In the genomic region with DNA sequence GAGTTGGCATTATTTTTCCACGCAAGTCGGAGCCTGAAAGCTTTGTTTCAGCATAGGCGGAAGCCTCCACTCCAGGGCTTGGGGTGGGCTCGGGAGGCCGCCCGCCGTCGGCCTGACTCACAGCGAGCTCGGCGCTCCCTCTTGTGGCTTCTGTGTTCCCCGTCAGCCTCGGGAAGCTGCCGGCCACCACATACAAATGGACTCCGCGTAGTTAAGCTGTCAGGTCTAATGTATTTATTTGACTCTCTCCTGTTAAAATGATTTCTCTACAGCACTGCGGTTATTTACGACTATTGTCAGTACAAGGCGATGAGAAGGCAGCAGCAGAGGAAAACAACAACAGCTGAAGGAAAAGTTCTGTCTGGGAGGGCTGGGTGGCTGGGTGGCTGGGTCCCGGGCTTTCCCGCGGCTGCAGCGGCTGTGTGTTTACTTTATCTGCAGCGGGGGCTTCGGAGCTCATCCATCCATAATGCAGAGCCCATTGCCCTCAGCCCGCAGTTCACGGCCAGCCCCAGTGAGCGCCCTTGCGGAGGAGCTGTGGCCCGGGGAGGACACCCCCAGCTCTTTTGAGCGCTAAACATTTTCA, we compare ENCODE assay signal across 1 cellular context.
A peak's percentile ranks its signal among the peaks of the same experiment; 100 is the strongest.
TF ChIP-seq lines count a peak whose summit lies in the region.

No MANE protein-coding gene starts in this region.

TF ChIP-seq in SK-N-SH, 30 proteins besides CTCF, POLR2A, EP300 and RAD21 (continued from another document):
- TF ChIP-seq, protein P1, sequence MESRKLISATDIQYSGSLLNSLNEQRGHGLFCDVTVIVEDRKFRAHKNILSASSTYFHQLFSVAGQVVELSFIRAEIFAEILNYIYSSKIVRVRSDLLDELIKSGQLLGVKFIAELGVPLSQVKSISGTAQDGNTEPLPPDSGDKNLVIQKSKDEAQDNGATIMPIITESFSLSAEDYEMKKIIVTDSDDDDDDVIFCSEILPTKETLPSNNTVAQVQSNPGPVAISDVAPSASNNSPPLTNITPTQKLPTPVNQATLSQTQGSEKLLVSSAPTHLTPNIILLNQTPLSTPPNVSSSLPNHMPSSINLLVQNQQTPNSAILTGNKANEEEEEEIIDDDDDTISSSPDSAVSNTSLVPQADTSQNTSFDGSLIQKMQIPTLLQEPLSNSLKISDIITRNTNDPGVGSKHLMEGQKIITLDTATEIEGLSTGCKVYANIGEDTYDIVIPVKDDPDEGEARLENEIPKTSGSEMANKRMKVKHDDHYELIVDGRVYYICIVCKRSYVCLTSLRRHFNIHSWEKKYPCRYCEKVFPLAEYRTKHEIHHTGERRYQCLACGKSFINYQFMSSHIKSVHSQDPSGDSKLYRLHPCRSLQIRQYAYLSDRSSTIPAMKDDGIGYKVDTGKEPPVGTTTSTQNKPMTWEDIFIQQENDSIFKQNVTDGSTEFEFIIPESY (IDR thresholded peaks at IDR 0.05; ENCODE audit: borderline replicate concordance, low read depth), result no peak
- TF ChIP-seq, protein P2, sequence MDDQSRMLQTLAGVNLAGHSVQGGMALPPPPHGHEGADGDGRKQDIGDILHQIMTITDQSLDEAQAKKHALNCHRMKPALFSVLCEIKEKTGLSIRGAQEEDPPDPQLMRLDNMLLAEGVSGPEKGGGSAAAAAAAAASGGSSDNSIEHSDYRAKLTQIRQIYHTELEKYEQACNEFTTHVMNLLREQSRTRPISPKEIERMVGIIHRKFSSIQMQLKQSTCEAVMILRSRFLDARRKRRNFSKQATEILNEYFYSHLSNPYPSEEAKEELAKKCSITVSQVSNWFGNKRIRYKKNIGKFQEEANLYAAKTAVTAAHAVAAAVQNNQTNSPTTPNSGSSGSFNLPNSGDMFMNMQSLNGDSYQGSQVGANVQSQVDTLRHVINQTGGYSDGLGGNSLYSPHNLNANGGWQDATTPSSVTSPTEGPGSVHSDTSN (IDR thresholded peaks at IDR 0.05), result 0 out of 2 replicates have a peak, but pooled peaks have one; percentile 10
- peak; percentile 88 for TF ChIP-seq SMC3 (IDR thresholded peaks at IDR 0.05; ENCODE audit: low read depth, low read length)
- no peak for TF ChIP-seq FOSL2 (IDR thresholded peaks at IDR 0.05; ENCODE audit: borderline replicate concordance, low read depth)
- TF ChIP-seq NRF1 (IDR thresholded peaks at IDR 0.05; ENCODE audit: low read depth, low read length), result no peak
- no peak for TF ChIP-seq TAF1 (IDR thresholded peaks at IDR 0.05; ENCODE audit: borderline replicate concordance, low read depth, low read length)
- no peak for TF ChIP-seq RXRA (IDR thresholded peaks at IDR 0.05; ENCODE audit: borderline replicate concordance, low read depth)
- TF ChIP-seq RFX5 (IDR thresholded peaks at IDR 0.05; ENCODE audit: low read length), result no peak
- no peak for TF ChIP-seq YY1 (IDR thresholded peaks at IDR 0.05; ENCODE audit: low read depth)
- TF ChIP-seq MXI1 (IDR thresholded peaks at IDR 0.05; ENCODE audit: low read depth, low read length), result 0 out of 2 replicates have a peak, but pooled peaks have one; percentile 8
TF ChIP-seq in SK-N-SH: peak in this region for 3.
